Comparison of ENCODE assay signal across 9 cellular contexts in genomic region chr15:80695911-80696651, GRCh38. TPM values are rescaled to one million over a fixed set of nuclear protein-coding genes. Genes with fewer than 3 reads are reported as not detected.
DNase-seq lines count a peak whose midpoint lies in the region; ATAC-seq, FAIRE-seq and TF ChIP-seq lines count a peak whose summit lies in the region.
"Had no signal": no experiment of that assay in that cellular context is flagged by ENCODE, and none has a peak within 500 bp of the region (broad histone marks: within the 10 kb centered on the region; RNA-seq: fewer than 3 reads in every experiment).

No MANE protein-coding gene starts in this region.

- intact Hi-C loops in pancreas (cut with DNase I), result no loop called here

- peak overlapping the region; percentile 37 to 92 (median 88) for H3K27ac ChIP-seq in gastroesophageal sphincter
- H3K27ac ChIP-seq in pancreas, result peak overlapping the region in 3 of 4 donors; percentile 38 to 46 (median 40)

- H3K4me1 ChIP-seq in gastroesophageal sphincter (peaks cover 0 to 50% (median 9%) of the 10 kb centered on the region in 3 donors), pancreas (peaks cover 0 to 5% (median 0%) of the 10 kb centered on the region in 3 donors)

- no peaks in the 10 kb centered on the region for H3K27me3 ChIP-seq in MG63
- no peaks in the 10 kb centered on the region for H3K27me3 ChIP-seq in gastroesophageal sphincter
- no peaks in the 10 kb centered on the region for H3K27me3 ChIP-seq in pancreas

- H3K9me3 ChIP-seq in MG63 (no peaks in the 10 kb centered on the region), gastroesophageal sphincter (no peaks in the 10 kb centered on the region), pancreas (no peaks in the 10 kb centered on the region)

- TF ChIP-seq EP300 in gastroesophageal sphincter (IDR thresholded peaks at IDR 0.05), result no peak

- H3K4me3 Mint-ChIP-seq in activated T-helper 17 cell treated with anti-CD3 and anti-CD28 coated beads, Interleukin-2, amount 50 U/mL, for 72 hours, result peak overlapping the region; percentile 89

- TF ChIP-seq CTCF in gastroesophageal sphincter (IDR thresholded peaks at IDR 0.05) (peak in 3 of 4 experiments; percentile 29 to 43 (median 37)), pancreas (IDR thresholded peaks at IDR 0.05) (no peak), GM10266 (IDR thresholded peaks at IDR 0.05; ENCODE audit: control insufficient read depth, insufficient read depth, low read depth, missing control alignments) (no peak)

- WGBS in gastroesophageal sphincter (ENCODE audit: low coverage in 1 of 2), 2 donors, result 0 to 6% methylated on average over 6 to 11 of the region's 43 CpGs
- WGBS in pancreas, 2 donors, result 2% methylated on average over 43 of the region's 43 CpGs

- H3K36me3 Mint-ChIP-seq in activated T-helper 17 cell treated with anti-CD3 and anti-CD28 coated beads, Interleukin-2, amount 50 U/mL, for 72 hours (ENCODE audit: low read depth), result no peaks in the 10 kb centered on the region

- H3K27ac Mint-ChIP-seq in activated T-helper 17 cell treated with anti-CD3 and anti-CD28 coated beads, Interleukin-2, amount 50 U/mL, for 72 hours, result peak overlapping the region; percentile 78

- peaks cover 22% of the 10 kb centered on the region for H3K4me1 Mint-ChIP-seq in activated T-helper 17 cell treated with anti-CD3 and anti-CD28 coated beads, Interleukin-2, amount 50 U/mL, for 72 hours

- H3K9me3 Mint-ChIP-seq in activated T-helper 17 cell treated with anti-CD3 and anti-CD28 coated beads, Interleukin-2, amount 50 U/mL, for 72 hours, result no peaks in the 10 kb centered on the region

- H3K36me3 ChIP-seq in MG63 (peaks cover 16% of the 10 kb centered on the region), gastroesophageal sphincter (no peaks in the 10 kb centered on the region), pancreas (no peaks in the 10 kb centered on the region)

- DNase-seq in NCI-H2196 (lab: John Stamatoyannopoulos, UW; ENCODE audit: unreplicated experiment) (peak; percentile 8), NCI-H2196 treated with DMSO at 0.1 percent for 48 hours (lab: John Stamatoyannopoulos, UW; ENCODE audit: unreplicated experiment) (no peak), MG63 (peak; percentile 54), pancreas (peak; percentile 35 to 66 (median 44)), GOT3 (lab: John Stamatoyannopoulos, UW) (no peak), GM10266 (ENCODE audit: extremely low spot score) (no peak)

- peak; percentile 20 for ATAC-seq in activated T-helper 17 cell treated with anti-CD3 and anti-CD28 coated beads, Interleukin-2, amount 50 U/mL, for 72 hours (replicated peaks)
- no peak for ATAC-seq in gastroesophageal sphincter
- peak; percentile 50 to 77 (median 65) for ATAC-seq in pancreas

- no peak for FAIRE-seq in pancreas (lab: Jason Lieb, UNC)
- FAIRE-seq: islet of Langerhans had no signal

- H3K4me3 ChIP-seq in MG63 (peak overlapping the region; percentile 69), gastroesophageal sphincter (peak overlapping the region; percentile 86 to 90), pancreas (peak overlapping the region; percentile 43 to 82 (median 62))

- H3K27me3 Mint-ChIP-seq in activated T-helper 17 cell treated with anti-CD3 and anti-CD28 coated beads, Interleukin-2, amount 50 U/mL, for 72 hours, result no peaks in the 10 kb centered on the region

- no peak for TF ChIP-seq POLR2A in gastroesophageal sphincter (IDR thresholded peaks at IDR 0.05)

RNA-seq across cellular contexts. Expression of gene ABHD17C, which starts 1.0 kb away (rescaled TPM):
- 8.0 and 8.1 TPM in 2 replicates for total RNA-seq in MG63 (2014; rRNA removed; shearing (Covaris generic); ENCODE audit: low replicate concordance)
- total RNA-seq in activated T-helper 17 cell treated with anti-CD3 and anti-CD28 coated beads, Interleukin-2, amount 50 U/mL, for 72 hours, result 1 to 10 TPM; 6.2 to 6.4 TPM
- total RNA-seq in gastroesophageal sphincter, result 1 to 10 TPM; 1.4 to 5.4 (median 3.5) TPM
- 1 to 10 TPM; 3.2 to 7.9 (median 5.5) TPM for total RNA-seq in pancreas
- 1 to 10 TPM; 2.0 to 2.9 TPM for polyA plus RNA-seq in pancreas

Comparison
In these comparisons a context has a peak if more than half of its experiments do, and no peak if none do; other contexts are left out.
1. DNase-seq: peak in NCI-H2196 (single experiment), MG63 (single experiment) and pancreas (6 of 6); none in NCI-H2196 treated with DMSO at 0.1 percent for 48 hours (single experiment), GOT3 (single experiment) and GM10266 (single experiment).
2. CTCF ChIP-seq: peak in gastroesophageal sphincter (3 of 4); none in pancreas (0 of 4) and GM10266 (single experiment).
3. Peak in every context shown above with its lines, with median percentiles within 50 percentile points of each other: H3K4me3 ChIP-seq.